1 cellular context compared by ENCODE assay signal in the genomic region with DNA sequence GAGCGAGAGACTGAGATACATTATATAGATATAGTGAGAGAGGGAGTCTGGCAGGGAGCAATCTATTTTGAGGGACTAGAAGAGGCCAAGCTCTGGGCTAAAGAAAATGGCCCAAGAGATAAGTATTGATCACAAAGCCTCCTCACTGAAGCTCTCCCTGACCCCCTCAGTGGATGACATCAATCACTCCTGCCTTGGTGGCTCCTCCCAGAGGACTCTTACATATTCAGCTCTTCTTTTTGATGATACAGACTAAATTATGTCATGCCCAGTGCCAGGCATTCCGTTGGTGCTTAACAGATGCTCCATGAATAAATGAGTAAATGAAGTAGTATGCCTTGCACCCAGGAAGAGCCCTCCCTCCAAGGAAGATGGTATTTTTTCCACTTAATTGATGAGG.
TF ChIP-seq lines count a peak whose summit lies in the region.

No MANE protein-coding gene starts in this region.

TF ChIP-seq in H1, 55 proteins besides CTCF, POLR2A, EP300 and RAD21:
- TF ChIP-seq CHD7 (IDR thresholded peaks at IDR 0.05; ENCODE audit: insufficient replicate concordance, low read length) (no peak), BRCA1 (IDR thresholded peaks at IDR 0.05; ENCODE audit: low read depth, low read length) (no peak), CREB1 (IDR thresholded peaks at IDR 0.05) (no peak), KDM1A (IDR thresholded peaks at IDR 0.05; ENCODE audit: borderline replicate concordance, low read length) (no peak), TCF12 (IDR thresholded peaks at IDR 0.05; ENCODE audit: low read depth, low read length) (no peak)
TF ChIP-seq in H1: peak in this region for 0.
